ENCODE assay signal across 9 cellular contexts in genomic region chr11:123677510-123677909, GRCh38. TPM values are rescaled to one million over a fixed set of nuclear protein-coding genes. Genes with fewer than 3 reads are reported as not detected.
"Had no signal": no experiment of that assay in that cellular context is flagged by ENCODE, and none has a peak within 500 bp of the region (broad histone marks: within the 10 kb centered on the region; RNA-seq: fewer than 3 reads in every experiment).

No MANE protein-coding gene starts in this region.

- DNase-seq: GDM1, GF-D8 had no signal

- H3K4me3 ChIP-seq: GM12878 had no signal

- FAIRE-seq: G401.6, GM12878, GM12891, GM12892, GM18507, GM19239 had no signal

- ATAC-seq: GM12878 had no signal

RNA-seq across cellular contexts. Expression of gene SCN3B, which starts 23.1 kb away (rescaled TPM):
- total RNA-seq: G401, GM12878 had no signal
